8 cellular contexts compared by ENCODE assay signal in genomic region chr2:110674620-110675555, GRCh38. TPM values are rescaled to one million over a fixed set of nuclear protein-coding genes. Genes with fewer than 3 reads are reported as not detected.
DNase-seq lines count a peak whose midpoint lies in the region; ATAC-seq, FAIRE-seq and TF ChIP-seq lines count a peak whose summit lies in the region.

No MANE protein-coding gene starts in this region.

- no peaks in the 10 kb centered on the region for H3K9me3 Mint-ChIP-seq in activated naive CD4-positive, alpha-beta T cell treated with anti-CD3 and anti-CD28 coated beads, Interleukin-2, amount 10 ng/mL, durations not matched to agents 7 days and 5 days
- H3K9me3 Mint-ChIP-seq in activated T-cell treated with anti-CD3 and anti-CD28 coated beads, Interleukin-2, amount 50 U/mL, for 72 hours: no peaks in the 10 kb centered on the region

- peak in 1 of 2 donors; percentile 49 for ATAC-seq in activated T-cell treated with anti-CD3 and anti-CD28 coated beads, Interleukin-2, amount 50 U/mL, for 72 hours (replicated peaks in 1 of 2)

- FAIRE-seq in kidney (lab: Jason Lieb, UNC): no peak

- H3K9me3 ChIP-seq in HEK293 (ENCODE audit: control insufficient read depth, insufficient read depth, low read depth, low read length): no peaks in the 10 kb centered on the region
- no peaks in the 10 kb centered on the region for H3K9me3 ChIP-seq in MG63
- H3K9me3 ChIP-seq in kidney (ENCODE audit: control insufficient read depth in 1 of 2, low read length in 2 of 2): no peaks in the 10 kb centered on the region

- peaks cover 49% of the 10 kb centered on the region for H3K4me1 Mint-ChIP-seq in activated naive CD4-positive, alpha-beta T cell treated with anti-CD3 and anti-CD28 coated beads, Interleukin-2, amount 10 ng/mL, durations not matched to agents 7 days and 5 days
- H3K4me1 Mint-ChIP-seq in activated T-cell treated with anti-CD3 and anti-CD28 coated beads, Interleukin-2, amount 50 U/mL, for 72 hours (ENCODE audit: low read depth): peaks cover 47% of the 10 kb centered on the region

- peaks cover 7% of the 10 kb centered on the region for H3K4me1 ChIP-seq in HEK293 (ENCODE audit: control insufficient read depth, insufficient read depth, low read length)
- H3K4me1 ChIP-seq in kidney (ENCODE audit: control insufficient read depth in 1 of 2, insufficient read depth in 1 of 2, low read depth in 1 of 2, low read length in 2 of 2): peaks cover 0 to 2% of the 10 kb centered on the region in 2 donors

- peaks cover 34% of the 10 kb centered on the region for H3K36me3 Mint-ChIP-seq in activated naive CD4-positive, alpha-beta T cell treated with anti-CD3 and anti-CD28 coated beads, Interleukin-2, amount 10 ng/mL, durations not matched to agents 7 days and 5 days
- peaks cover 2 to 38% of the 10 kb centered on the region in 2 donors for H3K36me3 Mint-ChIP-seq in activated T-cell treated with anti-CD3 and anti-CD28 coated beads, Interleukin-2, amount 50 U/mL, for 72 hours (ENCODE audit: insufficient read depth in 2 of 2)

- H3K27ac ChIP-seq in HEK293 (ENCODE audit: extremely low read depth, low read depth, low read length) (no peak overlapping the region), kidney (ENCODE audit: low read depth in 2 of 2, low read length in 2 of 2) (no peak overlapping the region)

- peak overlapping the region; percentile 89 for H3K27ac Mint-ChIP-seq in activated naive CD4-positive, alpha-beta T cell treated with anti-CD3 and anti-CD28 coated beads, Interleukin-2, amount 10 ng/mL, durations not matched to agents 7 days and 5 days
- H3K27ac Mint-ChIP-seq in activated T-cell treated with anti-CD3 and anti-CD28 coated beads, Interleukin-2, amount 50 U/mL, for 72 hours: peak overlapping the region; percentile 3

- H3K9ac ChIP-seq in kidney (ENCODE audit: low read length in 2 of 2): no peak overlapping the region

- intact Hi-C loops in kidney (cut with DNase I): no loop called here

- CTCF ChIA-PET in activated naive CD4-positive, alpha-beta T cell treated with anti-CD3 and anti-CD28 coated beads, Interleukin-2, amount 10 ng/mL, durations not matched to agents 7 days and 5 days (lab: Charles Lee): interaction anchor here (0.5 to 1.6 kb wide), 3 partner anchors 20 to 80 kb away, joined by 3 to 8 read pairs (median 3); no protein-coding TSS in a partner anchor
- CTCF ChIA-PET in HEK293 (lab: Yijun Ruan, JAX): interaction anchor here (0.6 to 2.8 kb wide), 2 partner anchors 81 to 84 kb away, joined by 6 to 16 read pairs; no protein-coding TSS in a partner anchor

- H3K4me3 ChIP-seq in HEK293 (ENCODE audit: low read depth, low read length) (no peak overlapping the region), MG63 (no peak overlapping the region), kidney (ENCODE audit: low read length in 2 of 2) (no peak overlapping the region)

- no peak for TF ChIP-seq CTCF in HEK293 (tag by site-specific recombination; IDR thresholded peaks at IDR 0.05)
- no peak for TF ChIP-seq CTCF in kidney (IDR thresholded peaks at IDR 0.05; ENCODE audit: borderline replicate concordance, extremely low read depth, insufficient read depth)

- H3K36me3 ChIP-seq in HEK293 (ENCODE audit: control insufficient read depth in 2 of 2, insufficient read depth in 1 of 2, low read length in 2 of 2) (peaks cover 39 to 53% of the 10 kb centered on the region in 2 experiments), MG63 (peaks cover 40% of the 10 kb centered on the region), kidney (ENCODE audit: control insufficient read depth in 1 of 2, insufficient read depth in 2 of 2, low read length in 2 of 2) (no peaks in the 10 kb centered on the region)

- H3K27me3 Mint-ChIP-seq in activated naive CD4-positive, alpha-beta T cell treated with anti-CD3 and anti-CD28 coated beads, Interleukin-2, amount 10 ng/mL, durations not matched to agents 7 days and 5 days: peaks cover 8% of the 10 kb centered on the region
- H3K27me3 Mint-ChIP-seq in activated T-cell treated with anti-CD3 and anti-CD28 coated beads, Interleukin-2, amount 50 U/mL, for 72 hours (ENCODE audit: low read depth): peaks cover 12% of the 10 kb centered on the region

- no peaks in the 10 kb centered on the region for H3K27me3 ChIP-seq in MG63

- DNase-seq in activated naive CD4-positive, alpha-beta T cell treated with anti-CD3 and anti-CD28 coated beads, Interleukin-2, amount 10 ng/mL, durations not matched to agents 7 days and 5 days: no peak
- no peak for DNase-seq in activated naive CD4-positive, alpha-beta T cell treated with anti-CD3 and anti-CD28 coated beads, Interleukin-2, amount 50 U/mL, for 16 hours
- peak; percentile 80 for DNase-seq in MG63
- DNase-seq in activated T-cell treated with anti-CD3 and anti-CD28 coated beads, Interleukin-2, amount 50 U/mL, for 72 hours: peak; percentile 5 to 31
- DNase-seq in lung microvascular endothelial cell (ENCODE audit: low read depth in 2 of 2): peak; percentile 16 to 75
- DNase-seq in kidney: no peak
- no peak for DNase-seq in globus pallidus (ENCODE audit: low spot score)

- peak overlapping the region; percentile 67 for H3K4me3 Mint-ChIP-seq in activated naive CD4-positive, alpha-beta T cell treated with anti-CD3 and anti-CD28 coated beads, Interleukin-2, amount 10 ng/mL, durations not matched to agents 7 days and 5 days
- peak overlapping the region; percentile 62 to 66 for H3K4me3 Mint-ChIP-seq in activated T-cell treated with anti-CD3 and anti-CD28 coated beads, Interleukin-2, amount 50 U/mL, for 72 hours

- POLR2A ChIA-PET in HEK293 (lab: Yijun Ruan, JAX): interaction anchor here (0.7 to 1.2 kb wide), 2 partner anchors 12 to 64 kb away, joined by 3 read pairs; no protein-coding TSS in a partner anchor

TF ChIP-seq in HEK293, 187 proteins besides CTCF, POLR2A, EP300 and RAD21:
- no peak for TF ChIP-seq ZNF518A (tag by site-specific recombination; conservative IDR thresholded peaks at IDR 0.05; ENCODE audit: low read depth)
- peak; percentile 61 for TF ChIP-seq ZNF335 (tag by site-specific recombination; conservative IDR thresholded peaks at IDR 0.05)
- no peak for TF ChIP-seq SALL2 (tag by site-specific recombination; IDR thresholded peaks at IDR 0.05; ENCODE audit: borderline replicate concordance)

RNA-seq across cellular contexts. Expression of gene BUB1, which starts 3.0 kb away (rescaled TPM):
- total RNA-seq in MG63 (2014; rRNA removed; shearing (Covaris generic); ENCODE audit: low replicate concordance): 54.3 and 87.3 TPM in 2 replicates
- 10 to 100 TPM; 76.9 to 80.8 TPM for total RNA-seq in activated T-cell treated with anti-CD3 and anti-CD28 coated beads, Interleukin-2, amount 50 U/mL, for 72 hours
- total RNA-seq in lung microvascular endothelial cell: 3.4 and 13.9 TPM in 2 replicates
- total RNA-seq in kidney: 1.8 TPM
- 0.15 TPM for polyA plus RNA-seq in kidney (ENCODE audit: insufficient read depth, low read depth, low replicate concordance)

RNA-seq across cellular contexts. Expression of gene ACOXL, which starts 57.5 kb away (rescaled TPM):
- total RNA-seq in MG63 (2014; rRNA removed; shearing (Covaris generic); ENCODE audit: low replicate concordance): not detected in 2 replicates
- under 1 TPM; 0.19 to 0.44 TPM for total RNA-seq in activated T-cell treated with anti-CD3 and anti-CD28 coated beads, Interleukin-2, amount 50 U/mL, for 72 hours
- total RNA-seq in lung microvascular endothelial cell (not detected in 2 replicates), kidney (2.0 TPM)
- not detected for polyA plus RNA-seq in kidney (ENCODE audit: insufficient read depth, low read depth, low replicate concordance)

Comparison
In these comparisons a context has a peak if more than half of its experiments do, and no peak if none do; other contexts are left out.
1. DNase-seq: peak in MG63 (single experiment), activated T-cell treated with anti-CD3 and anti-CD28 coated beads, Interleukin-2, amount 50 U/mL, for 72 hours (2 of 2) and lung microvascular endothelial cell (2 of 2); none in activated naive CD4-positive, alpha-beta T cell treated with anti-CD3 and anti-CD28 coated beads, Interleukin-2, amount 10 ng/mL, durations not matched to agents 7 days and 5 days (single experiment), activated naive CD4-positive, alpha-beta T cell treated with anti-CD3 and anti-CD28 coated beads, Interleukin-2, amount 50 U/mL, for 16 hours (single experiment), kidney (single experiment) and globus pallidus (single experiment).